15 cellular contexts compared by ENCODE assay signal in the genomic region with DNA sequence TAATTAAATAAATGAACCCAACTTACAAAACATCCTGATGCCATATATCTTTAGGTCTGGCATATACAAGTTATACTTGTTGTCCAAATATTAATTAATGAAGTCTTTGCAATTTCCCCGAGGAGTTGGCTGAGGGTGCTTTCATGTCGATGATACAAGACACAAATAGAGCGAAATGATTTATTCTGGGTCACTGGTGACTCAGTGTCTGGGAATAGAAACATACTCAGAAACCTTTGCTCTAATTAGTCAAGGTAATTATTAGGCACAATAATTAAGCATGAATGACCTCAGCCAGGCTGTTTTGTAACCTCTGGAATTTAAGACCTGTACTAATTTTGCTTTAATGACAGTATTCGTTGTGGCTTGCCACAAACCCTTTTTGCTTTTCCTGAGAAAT.
"Had no signal": no experiment of that assay in that cellular context is flagged by ENCODE, and none has a peak within 500 bp of the region (broad histone marks: within the 10 kb centered on the region; RNA-seq: fewer than 3 reads in every experiment).

No MANE protein-coding gene starts in this region.

- H3K4me3 ChIP-seq: body of pancreas, esophagus muscularis mucosa, left lung, spleen, tibial artery had no signal

- DNase-seq: activated naive CD4-positive, alpha-beta T cell treated with anti-CD3 and anti-CD28 coated beads, Interleukin-2, amount 50 U/mL, for 16 hours; body of pancreas; endodermal cell; foreskin fibroblast; head of caudate nucleus; left lung; mesendoderm; retina; spleen; stimulated activated CD4-positive, alpha-beta T cell treated with anti-CD3 and anti-CD28 coated beads, Interleukin-1b, Interleukin-23, amount 100 ng/mL, for 48 hours; tibial artery had no signal

- H3K9me3 Mint-ChIP-seq: activated T-helper 2 cell treated with anti-CD3 and anti-CD28 coated beads, Interferon-gamma antibody, Interleukin-2, Interleukin-4, amounts not matched to agents 10 μg/mL and 5 μg/mL and 100 μg/mL, durations not matched to agents 14 hours and 24 hours and 36 hours; endodermal cell; stimulated activated memory B cell treated with anti-CD40 and anti-IgM and Interleukin-4, amounts not matched to agents 10 μg/mL and 1 μg/mL and 100 μg/mL, for 72 hours had no signal

- ATAC-seq: body of pancreas; left lung; stimulated activated memory B cell treated with anti-CD40 and anti-IgM and Interleukin-4, amounts not matched to agents 10 μg/mL and 1 μg/mL and 100 μg/mL, for 72 hours; WTC11 had no signal

- H3K4me3 Mint-ChIP-seq: endodermal cell; stimulated activated memory B cell treated with anti-CD40 and anti-IgM and Interleukin-4, amounts not matched to agents 10 μg/mL and 1 μg/mL and 100 μg/mL, for 72 hours; WTC11 had no signal

- H3K4me1 ChIP-seq: body of pancreas had no signal

- H3K27ac Mint-ChIP-seq: activated T-helper 2 cell treated with anti-CD3 and anti-CD28 coated beads, Interferon-gamma antibody, Interleukin-2, Interleukin-4, amounts not matched to agents 10 μg/mL and 5 μg/mL and 100 μg/mL, durations not matched to agents 14 hours and 24 hours and 36 hours; endodermal cell; stimulated activated memory B cell treated with anti-CD40 and anti-IgM and Interleukin-4, amounts not matched to agents 10 μg/mL and 1 μg/mL and 100 μg/mL, for 72 hours; WTC11 had no signal

- H3K9me3 ChIP-seq: body of pancreas, esophagus muscularis mucosa, left lung, spleen, tibial artery had no signal

- H3K27me3 ChIP-seq: body of pancreas, tibial artery had no signal

- H3K36me3 ChIP-seq: esophagus muscularis mucosa, left lung, spleen, tibial artery had no signal

- H3K27ac ChIP-seq: body of pancreas, esophagus muscularis mucosa, left lung, spleen, tibial artery had no signal

- H3K36me3 Mint-ChIP-seq: stimulated activated memory B cell treated with anti-CD40 and anti-IgM and Interleukin-4, amounts not matched to agents 10 μg/mL and 1 μg/mL and 100 μg/mL, for 72 hours; WTC11 had no signal
